In genomic region chr20:4161447-4162251, GRCh38 we compare ENCODE assay signal across 1 cellular context.
TF ChIP-seq lines count a peak whose summit lies in the region.

No MANE protein-coding gene starts in this region.

TF ChIP-seq in HepG2, 621 proteins besides CTCF, POLR2A, EP300 and RAD21 (continued from another document):
- TF ChIP-seq ZNF687 (CRISPR knock-in tag; IDR thresholded peaks at IDR 0.05): peak; percentile 55
- no peak for TF ChIP-seq NR2F6 (IDR thresholded peaks at IDR 0.05)
- peak; percentile 53; the same call in 1 of the 2 replicates for TF ChIP-seq NR2F6 (CRISPR knock-in tag; IDR thresholded peaks at IDR 0.05)
- no peak for TF ChIP-seq FOXA1 (IDR thresholded peaks at IDR 0.05)
- TF ChIP-seq FOXA1 (CRISPR knock-in tag; IDR thresholded peaks at IDR 0.05): peak; percentile 19; the same call in 1 of the 2 replicates
- 0 out of 2 replicates have a peak, but pooled peaks have one; percentile 9 for TF ChIP-seq HNF4A (CRISPR knock-in tag; IDR thresholded peaks at IDR 0.05)
- no peak for TF ChIP-seq ZFP36 (IDR thresholded peaks at IDR 0.05; ENCODE audit: borderline replicate concordance, low read depth, low read length, partially characterized antibody)
- TF ChIP-seq ZBTB33 (CRISPR knock-in tag; IDR thresholded peaks at IDR 0.05): peak; percentile 52; the same call in 1 of the 2 replicates
- no peak for TF ChIP-seq MZF1 (CRISPR knock-in tag; IDR thresholded peaks at IDR 0.05; ENCODE audit: borderline replicate concordance)
- 0 out of 2 replicates have a peak, but pooled peaks have one; percentile 37 for TF ChIP-seq DZIP1 (CRISPR knock-in tag; IDR thresholded peaks at IDR 0.05)
- peak; percentile 40; the same call in 1 of the 2 replicates for TF ChIP-seq ARID4A (CRISPR knock-in tag; IDR thresholded peaks at IDR 0.05; ENCODE audit: borderline replicate concordance)
- TF ChIP-seq MYC (CRISPR knock-in tag; IDR thresholded peaks at IDR 0.05; ENCODE audit: borderline replicate concordance): 0 out of 2 replicates have a peak, but pooled peaks have one; percentile 29
- TF ChIP-seq ZBTB37 (CRISPR knock-in tag; IDR thresholded peaks at IDR 0.05): no peak
- TF ChIP-seq ZNF768 (CRISPR knock-in tag; IDR thresholded peaks at IDR 0.05): peak; percentile 61; the same call in 1 of the 2 replicates
- TF ChIP-seq DMAP1 (CRISPR knock-in tag; IDR thresholded peaks at IDR 0.05): no peak
- peak; percentile 36; the same call in 1 of the 2 replicates for TF ChIP-seq NFIB (CRISPR knock-in tag; IDR thresholded peaks at IDR 0.05; ENCODE audit: borderline replicate concordance)
- peak; percentile 15; the same call in 1 of the 2 replicates for TF ChIP-seq CSRNP1 (CRISPR knock-in tag; IDR thresholded peaks at IDR 0.05)
- 0 out of 2 replicates have a peak, but pooled peaks have one; percentile 37 for TF ChIP-seq ZNF274 (CRISPR knock-in tag; IDR thresholded peaks at IDR 0.05)
- peak; percentile 45; the same call in 1 of the 2 replicates for TF ChIP-seq ZFP41 (CRISPR knock-in tag; IDR thresholded peaks at IDR 0.05; ENCODE audit: borderline replicate concordance)
- no peak for TF ChIP-seq SIN3A (IDR thresholded peaks at IDR 0.05; ENCODE audit: borderline replicate concordance, low read depth, low read length)
- 0 out of 2 replicates have a peak, but pooled peaks have one; percentile 37 for TF ChIP-seq TRIM24 (CRISPR knock-in tag; IDR thresholded peaks at IDR 0.05)
TF ChIP-seq in HepG2: peak in this region for 15.
